17 cellular contexts compared by ENCODE assay signal in the genomic region with DNA sequence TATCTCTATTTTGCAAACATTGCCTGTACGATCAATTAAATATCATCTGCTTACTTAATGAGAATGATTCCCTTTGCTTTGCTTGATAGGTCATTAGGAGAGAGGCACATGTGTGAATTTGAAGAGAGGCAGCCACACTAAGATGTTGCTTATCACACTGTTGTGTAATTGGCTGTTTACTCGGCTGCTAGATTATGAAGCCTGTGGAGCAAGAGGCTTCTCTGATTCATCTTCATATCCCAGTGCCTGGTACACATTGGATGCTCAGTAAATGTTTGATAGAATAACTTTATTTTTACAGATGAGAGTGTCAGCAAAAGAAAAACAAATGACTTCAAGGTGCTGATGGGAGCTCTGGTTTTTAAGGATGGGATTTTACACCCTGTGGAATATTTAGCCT.
"Had no signal": no experiment of that assay in that cellular context is flagged by ENCODE, and none has a peak within 500 bp of the region (broad histone marks: within the 10 kb centered on the region; RNA-seq: fewer than 3 reads in every experiment).

No MANE protein-coding gene starts in this region.

- DNase-seq: IMR-90, Karpas-422, KG1, MG63, NCI-H1092 treated with DMSO at 0.1 percent for 48 hours, NCI-H1436, NCI-H187, NCI-H2029, NCI-H2227 treated with DMSO at 0.1 percent for 48 hours, NCI-H446, NCI-H510A, NCI-H524 treated with DMSO at 0.1 percent for 48 hours, NCI-H69, NCI-H774, PC-3, SHP77 treated with DMSO at 0.1 percent for 48 hours, SJCRH30 had no signal

- H3K4me3 ChIP-seq: MG63, SJCRH30 had no signal
